ENCODE assay signal across 8 cellular contexts in genomic region chr19:6060600-6061391, GRCh38. TPM values are rescaled to one million over a fixed set of nuclear protein-coding genes. Genes with fewer than 3 reads are reported as not detected.
DNase-seq lines count a peak whose midpoint lies in the region; ATAC-seq and TF ChIP-seq lines count a peak whose summit lies in the region.

No MANE protein-coding gene starts in this region.

- DNase-seq in activated T-cell treated with anti-CD3 and anti-CD28 coated beads for 4 hours = peak; percentile 22
- DNase-seq in foreskin keratinocyte = peak; percentile 93 to 94
- peak in 2 of 3 experiments; percentile 11 to 33 for DNase-seq in stimulated activated CD4-positive, alpha-beta T cell treated with anti-CD3 and anti-CD28 coated beads, TNF-alpha, amount 100 ng/mL, for 24 hours (ENCODE audit: low read depth in 3 of 3)
- DNase-seq in NCI-H69 (lab: John Stamatoyannopoulos, UW) = no peak
- no peak for DNase-seq in NOMO-1 (lab: John Stamatoyannopoulos, UW; ENCODE audit: unreplicated experiment in 2 of 2)
- no peak for DNase-seq in hippocampal formation (lab: John Stamatoyannopoulos, UW)
- DNase-seq in NCI-H187 treated with DMSO at 0.1 percent for 48 hours (lab: John Stamatoyannopoulos, UW) = no peak

- peaks cover 58% of the 10 kb centered on the region for H3K4me1 ChIP-seq in foreskin keratinocyte

- peak; percentile 59 for ATAC-seq in foreskin keratinocyte

- no peaks in the 10 kb centered on the region for H3K9me3 ChIP-seq in KOPT-K1 (ENCODE audit: insufficient read depth, low read length, poor library complexity, severe bottlenecking)

- no peaks in the 10 kb centered on the region for H3K27me3 ChIP-seq in foreskin keratinocyte

- TF ChIP-seq CTCF in foreskin keratinocyte (conservative IDR thresholded peaks at IDR 0.05) = no peak

- H3K27ac ChIP-seq in KOPT-K1 (ENCODE audit: low read depth, low read length, poor library complexity, severe bottlenecking) (peak overlapping the region; percentile 39), foreskin keratinocyte (peak overlapping the region; percentile 49)

- no peaks in the 10 kb centered on the region for H3K36me3 ChIP-seq in KOPT-K1 (ENCODE audit: insufficient read depth, low read length)

RNA-seq across cellular contexts. Expression of gene RFX2, which starts 49.5 kb away (rescaled TPM):
- total RNA-seq in foreskin keratinocyte = 12.8 and 15.0 TPM in 2 replicates
- 10.1 and 10.4 TPM in 2 replicates for polyA plus RNA-seq in foreskin keratinocyte

Comparison
In these comparisons a context has a peak if more than half of its experiments do, and no peak if none do; other contexts are left out.
1. DNase-seq: peak in activated T-cell treated with anti-CD3 and anti-CD28 coated beads for 4 hours (single experiment), foreskin keratinocyte (2 of 2) and stimulated activated CD4-positive, alpha-beta T cell treated with anti-CD3 and anti-CD28 coated beads, TNF-alpha, amount 100 ng/mL, for 24 hours (2 of 3); none in NCI-H69 (single experiment), NOMO-1 (0 of 2), hippocampal formation (0 of 2) and NCI-H187 treated with DMSO at 0.1 percent for 48 hours (single experiment).